Comparison of ENCODE assay signal across 15 cellular contexts in genomic region chr4:54066718-54067129, GRCh38. TPM values are rescaled to one million over a fixed set of nuclear protein-coding genes. Genes with fewer than 3 reads are reported as not detected.
DNase-seq lines count a peak whose midpoint lies in the region; ATAC-seq and TF ChIP-seq lines count a peak whose summit lies in the region.
"Had no signal": no experiment of that assay in that cellular context is flagged by ENCODE, and none has a peak within 500 bp of the region (broad histone marks: within the 10 kb centered on the region; RNA-seq: fewer than 3 reads in every experiment).

No MANE protein-coding gene starts in this region.

- H3K4me1 ChIP-seq in tibial nerve: peaks cover 4 to 43% (median 24%) of the 10 kb centered on the region in 4 donors

- no peak overlapping the region for H3K4me3 Mint-ChIP-seq in chondrocyte (ENCODE audit: unreplicated experiment)
- H3K4me3 Mint-ChIP-seq in mesothelial cell of epicardium: no peak overlapping the region
- H3K4me3 Mint-ChIP-seq in stimulated activated naive B cell treated with anti-CD40 and anti-IgM and Interleukin-4, amounts not matched to agents 10 μg/mL and 1 μg/mL and 100 μg/mL, for 72 hours: no peak overlapping the region
- H3K4me3 Mint-ChIP-seq: T-helper 1 cell treated with Interleukin-12 subunit alpha and Interleukin-12 subunit beta and Interleukin-4 antibody, amounts not matched to agents 30 μg/mL and 1 μg/mL, for 36 hours had no signal

- 63% methylated on average over 2 of the region's 2 CpGs for WGBS in tibial nerve, 2 donors

- H3K36me3 Mint-ChIP-seq in chondrocyte (ENCODE audit: low read depth) (no peaks in the 10 kb centered on the region), mesothelial cell of epicardium (no peaks in the 10 kb centered on the region)
- no peaks in the 10 kb centered on the region for H3K36me3 Mint-ChIP-seq in stimulated activated naive B cell treated with anti-CD40 and anti-IgM and Interleukin-4, amounts not matched to agents 10 μg/mL and 1 μg/mL and 100 μg/mL, for 72 hours

- DNase-seq in MV-4-11 (lab: John Stamatoyannopoulos, UW) (peak; percentile 5), chondrocyte (ENCODE audit: low spot score) (no peak), mesothelial cell of epicardium (ENCODE audit: low spot score in 2 of 2, unreplicated experiment in 2 of 2) (no peak), tibial nerve (ENCODE audit: low spot score in 2 of 2) (no peak)
- DNase-seq in stimulated activated naive B cell treated with anti-CD40 and anti-IgM and Interleukin-4, amounts not matched to agents 10 μg/mL and 1 μg/mL and 100 μg/mL, for 72 hours: no peak
- DNase-seq in activated CD4-positive, alpha-beta T cell treated with anti-CD3 and anti-CD28 coated beads, Interleukin-2, amount 50 U/mL, for 4 hours: no peak
- DNase-seq: DMS79; naive thymus-derived CD8-positive, alpha-beta T cell; NCI-H524 treated with DMSO at 0.1 percent for 48 hours; stimulated activated CD4-positive, alpha-beta T cell treated with anti-CD3 and anti-CD28 coated beads, Interleukin-2, amount 100 ng/mL, for 48 hours; upper lobe of right lung had no signal

- no peaks in the 10 kb centered on the region for H3K9me3 ChIP-seq in tibial nerve
- H3K9me3 ChIP-seq: upper lobe of right lung had no signal

- TF ChIP-seq CTCF in chondrocyte (IDR thresholded peaks at IDR 0.05) (no peak), mesothelial cell of epicardium (IDR thresholded peaks at IDR 0.05; ENCODE audit: unreplicated experiment) (no peak), tibial nerve (IDR thresholded peaks at IDR 0.05) (no peak)

- peak overlapping the region; percentile 85 for H3K27ac Mint-ChIP-seq in chondrocyte (ENCODE audit: unreplicated experiment)
- peak overlapping the region; percentile 8 for H3K27ac Mint-ChIP-seq in mesothelial cell of epicardium
- no peak overlapping the region for H3K27ac Mint-ChIP-seq in stimulated activated naive B cell treated with anti-CD40 and anti-IgM and Interleukin-4, amounts not matched to agents 10 μg/mL and 1 μg/mL and 100 μg/mL, for 72 hours
- H3K27ac Mint-ChIP-seq: T-helper 1 cell treated with Interleukin-12 subunit alpha and Interleukin-12 subunit beta and Interleukin-4 antibody, amounts not matched to agents 30 μg/mL and 1 μg/mL, for 36 hours had no signal

- TF ChIP-seq EP300 in tibial nerve (IDR thresholded peaks at IDR 0.05): no peak

- H3K4me1 Mint-ChIP-seq in chondrocyte (ENCODE audit: low read depth) (peaks cover 41% of the 10 kb centered on the region), mesothelial cell of epicardium (peaks cover 26% of the 10 kb centered on the region)
- H3K4me1 Mint-ChIP-seq in stimulated activated naive B cell treated with anti-CD40 and anti-IgM and Interleukin-4, amounts not matched to agents 10 μg/mL and 1 μg/mL and 100 μg/mL, for 72 hours: peaks cover 12 to 31% of the 10 kb centered on the region in 2 donors

- no peak for ATAC-seq in GM21528 (IDR thresholded peaks at IDR 0.05; ENCODE audit: low FRiP score, unreplicated experiment)
- ATAC-seq in stimulated activated naive B cell treated with anti-CD40 and anti-IgM and Interleukin-4, amounts not matched to agents 10 μg/mL and 1 μg/mL and 100 μg/mL, for 72 hours (replicated peaks): no peak
- ATAC-seq: naive thymus-derived CD8-positive, alpha-beta T cell; upper lobe of right lung had no signal

- no peak overlapping the region for H3K4me3 ChIP-seq in tibial nerve
- H3K4me3 ChIP-seq: upper lobe of right lung had no signal

- H3K36me3 ChIP-seq in tibial nerve: no peaks in the 10 kb centered on the region
- H3K36me3 ChIP-seq: upper lobe of right lung had no signal

- H3K9me3 Mint-ChIP-seq in chondrocyte (ENCODE audit: low read depth): no peaks in the 10 kb centered on the region
- H3K9me3 Mint-ChIP-seq in mesothelial cell of epicardium: no peaks in the 10 kb centered on the region
- H3K9me3 Mint-ChIP-seq in stimulated activated naive B cell treated with anti-CD40 and anti-IgM and Interleukin-4, amounts not matched to agents 10 μg/mL and 1 μg/mL and 100 μg/mL, for 72 hours: no peaks in the 10 kb centered on the region
- H3K9me3 Mint-ChIP-seq: naive thymus-derived CD8-positive, alpha-beta T cell; T-helper 1 cell treated with Interleukin-12 subunit alpha and Interleukin-12 subunit beta and Interleukin-4 antibody, amounts not matched to agents 30 μg/mL and 1 μg/mL, for 36 hours had no signal

- peak overlapping the region; percentile 63 to 98 (median 96) for H3K27ac ChIP-seq in tibial nerve
- H3K27ac ChIP-seq: upper lobe of right lung had no signal

- no peaks in the 10 kb centered on the region for H3K27me3 Mint-ChIP-seq in chondrocyte (ENCODE audit: low read depth)
- no peaks in the 10 kb centered on the region for H3K27me3 Mint-ChIP-seq in mesothelial cell of epicardium (ENCODE audit: low read depth)
- H3K27me3 Mint-ChIP-seq in stimulated activated naive B cell treated with anti-CD40 and anti-IgM and Interleukin-4, amounts not matched to agents 10 μg/mL and 1 μg/mL and 100 μg/mL, for 72 hours: peaks cover 4 to 7% of the 10 kb centered on the region in 2 donors

- H3K27me3 ChIP-seq in tibial nerve: no peaks in the 10 kb centered on the region
- H3K27me3 ChIP-seq: upper lobe of right lung had no signal

- no peak for TF ChIP-seq POLR2A in tibial nerve (IDR thresholded peaks at IDR 0.05)

RNA-seq across cellular contexts. Expression of gene CHIC2, which starts 2.3 kb away (rescaled TPM):
- total RNA-seq in chondrocyte (31.3 to 38.5 TPM (median 36.1 TPM) in 3 replicates), mesothelial cell of epicardium (20.1 to 23.3 TPM (median 21.8 TPM) in 3 replicates), tibial nerve (10 to 100 TPM; 51.1 to 84.6 (median 60.6) TPM)

RNA-seq across cellular contexts. Expression of gene GSX2, which starts 33.2 kb away (rescaled TPM):
- total RNA-seq in chondrocyte (not detected in 3 replicates), mesothelial cell of epicardium (not detected in 3 replicates), tibial nerve (1 to 10 TPM in 2 of 4 donors, not detected in 2; 3.3 to 4.4 TPM)
- total RNA-seq: glomerular endothelial cell; LHCN-M2; naive thymus-derived CD8-positive, alpha-beta T cell; upper lobe of right lung had no signal
